26 cellular contexts compared by ENCODE assay signal in the genomic region with DNA sequence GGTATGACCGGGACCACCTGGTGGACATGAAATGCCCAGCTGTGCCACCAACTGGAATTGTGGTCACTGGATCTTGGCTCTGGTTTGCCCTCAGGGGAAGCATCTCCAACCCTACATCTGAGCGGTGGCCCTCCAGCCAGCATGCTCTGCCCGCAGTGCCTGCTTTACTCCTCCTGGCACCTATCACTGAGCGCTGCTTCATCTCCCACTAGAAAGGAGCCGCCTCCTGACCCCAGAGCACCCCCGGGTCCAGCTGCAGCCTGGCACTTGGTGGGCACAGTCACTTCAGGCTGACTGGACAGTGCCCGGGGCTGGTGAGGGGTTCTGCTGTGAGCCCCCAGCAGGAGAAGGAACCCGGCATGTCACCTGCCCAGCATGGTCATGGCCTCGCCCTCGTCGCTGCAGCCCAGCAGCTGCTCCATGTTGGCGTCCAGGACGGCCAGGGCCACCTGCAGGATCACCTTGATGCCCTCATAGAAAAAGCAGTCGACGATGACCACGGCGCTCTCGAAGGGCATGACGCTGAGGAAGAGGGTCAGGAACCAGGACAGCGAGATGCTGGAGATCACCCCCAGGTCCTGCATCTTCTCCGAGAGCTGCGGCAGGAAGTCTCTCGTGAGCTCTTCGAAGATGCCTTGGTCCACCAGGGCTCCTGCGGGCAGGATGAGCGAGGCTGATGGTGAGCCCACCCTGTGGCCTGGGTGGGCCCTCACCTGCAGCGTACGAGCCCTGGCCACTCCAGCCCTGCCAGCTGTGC.
"Had no signal": no experiment of that assay in that cellular context is flagged by ENCODE, and none has a peak within 500 bp of the region (broad histone marks: within the 10 kb centered on the region; RNA-seq: fewer than 3 reads in every experiment).

No MANE protein-coding gene starts in this region.

- H3K9me3 Mint-ChIP-seq: memory B cell; natural killer cell; stimulated activated effector memory CD8-positive, alpha-beta T cell treated with anti-CD3 and anti-CD28 coated beads, Interleukin-12 subunit alpha, Interleukin-12 subunit beta, amount 100 ng/mL, for 72 hours had no signal

- H3K4me3 ChIP-seq: coronary artery, esophagus muscularis mucosa, gastroesophageal sphincter, heart left ventricle, hepatocyte, lung, prostate gland, right atrium auricular region, sigmoid colon, stomach, thyroid gland had no signal

- H3K4me2 ChIP-seq: hepatocyte had no signal

- H3K4me1 ChIP-seq: foreskin keratinocyte, gastroesophageal sphincter, parathyroid adenoma, prostate gland, sigmoid colon, stomach had no signal

- H3K36me3 Mint-ChIP-seq: natural killer cell had no signal

- H2AFZ ChIP-seq: hepatocyte, parathyroid adenoma had no signal

- FAIRE-seq: endothelial cell of umbilical vein, islet of Langerhans had no signal

- H3K9me3 ChIP-seq: esophagus muscularis mucosa, gastroesophageal sphincter, heart left ventricle, neutrophil, prostate gland, right atrium auricular region, sigmoid colon, stomach, thyroid gland had no signal

- DNase-seq: dermis blood vessel endothelial cell; effector memory CD4-positive, alpha-beta T cell; foreskin keratinocyte; heart left ventricle; natural killer cell; sigmoid colon; stimulated activated CD4-positive, alpha-beta T cell treated with anti-CD3 and anti-CD28 coated beads, Interleukin-2, amount 100 ng/mL, for 24 hours; stimulated activated CD4-positive, alpha-beta T cell treated with anti-CD3 and anti-CD28 coated beads, Interleukin-4, amount 100 ng/mL, for 24 hours; stimulated activated naive CD4-positive, alpha-beta T cell treated with Interleukin-2 at 50 U/mL for 16 hours; stomach; thyroid gland; trophoblast cell had no signal

- ATAC-seq: foreskin keratinocyte; gastroesophageal sphincter; heart left ventricle; left lobe of liver; natural killer cell; stimulated activated effector memory CD8-positive, alpha-beta T cell treated with anti-CD3 and anti-CD28 coated beads, Interleukin-12 subunit alpha, Interleukin-12 subunit beta, amount 100 ng/mL, for 72 hours had no signal

- H3K79me2 ChIP-seq: hepatocyte, parathyroid adenoma had no signal

- H3K27ac Mint-ChIP-seq: memory B cell, natural killer cell had no signal

- H3K27me3 ChIP-seq: esophagus muscularis mucosa, foreskin keratinocyte, gastroesophageal sphincter, heart left ventricle, hepatocyte, neutrophil, right atrium auricular region, sigmoid colon, stomach, thyroid gland had no signal

- H3K9ac ChIP-seq: parathyroid adenoma had no signal

- H3K27ac ChIP-seq: coronary artery, esophagus muscularis mucosa, foreskin keratinocyte, gastroesophageal sphincter, hepatocyte, neutrophil, parathyroid adenoma, prostate gland, right atrium auricular region, sigmoid colon, stomach, thyroid gland had no signal
